1 cellular context compared by ENCODE assay signal in the genomic region with DNA sequence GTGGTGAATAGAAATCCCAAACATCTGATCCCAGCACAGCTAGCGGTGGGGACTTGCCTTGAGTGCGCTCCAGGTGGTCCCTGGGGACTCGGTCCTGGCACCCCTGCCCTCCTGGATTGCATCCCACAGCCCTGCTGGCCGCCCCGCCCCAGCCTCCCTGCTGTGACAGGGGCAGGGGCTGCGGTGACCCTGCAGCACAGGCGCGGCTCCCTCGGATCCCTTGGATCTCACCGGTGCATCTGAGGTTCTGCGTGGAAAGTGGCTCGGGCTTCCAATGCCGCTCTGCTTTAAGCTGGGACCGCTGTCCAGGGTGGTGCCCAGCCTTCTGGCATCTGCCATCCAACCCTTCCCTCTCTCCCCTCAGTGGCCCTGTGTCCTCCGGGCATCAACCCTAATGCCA.
TF ChIP-seq lines count a peak whose summit lies in the region.

No MANE protein-coding gene starts in this region.

TF ChIP-seq in HepG2, 621 proteins besides CTCF, POLR2A, EP300 and RAD21 (continued from another document):
- TF ChIP-seq PHF20 (CRISPR knock-in tag; IDR thresholded peaks at IDR 0.05) (no peak), ZNF354B (CRISPR knock-in tag; IDR thresholded peaks at IDR 0.05) (no peak), NFYB (CRISPR knock-in tag; IDR thresholded peaks at IDR 0.05) (no peak), NFRKB (IDR thresholded peaks at IDR 0.05) (no peak), ZMYM3 (CRISPR knock-in tag; IDR thresholded peaks at IDR 0.05) (no peak)
- TF ChIP-seq, protein P1, sequence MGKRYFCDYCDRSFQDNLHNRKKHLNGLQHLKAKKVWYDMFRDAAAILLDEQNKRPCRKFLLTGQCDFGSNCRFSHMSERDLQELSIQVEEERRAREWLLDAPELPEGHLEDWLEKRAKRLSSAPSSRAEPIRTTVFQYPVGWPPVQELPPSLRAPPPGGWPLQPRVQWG (CRISPR knock-in tag; IDR thresholded peaks at IDR 0.05; ENCODE audit: borderline replicate concordance, low read depth): no peak
